ENCODE assay signal across 33 cellular contexts in the genomic region with DNA sequence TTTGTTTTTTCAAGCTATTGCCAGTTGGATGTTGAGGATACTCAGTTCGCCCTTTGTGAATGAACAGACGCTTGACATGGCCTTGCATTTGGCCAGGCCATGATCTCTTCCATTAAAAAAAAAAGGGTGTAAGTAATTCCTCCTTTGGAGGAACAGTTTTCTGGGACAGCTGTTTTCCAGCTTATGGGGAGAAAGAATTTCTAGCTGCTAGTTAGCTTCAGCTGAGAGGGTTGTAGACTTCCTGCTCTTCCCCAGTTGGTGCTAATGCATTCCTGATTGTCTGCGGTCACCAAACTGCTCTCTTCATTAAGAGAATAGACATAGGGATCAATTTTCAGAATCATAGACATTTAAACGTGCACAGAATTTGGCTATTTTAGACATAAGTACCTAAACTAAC.
DNase-seq lines count a peak whose midpoint lies in the region; ATAC-seq and TF ChIP-seq lines count a peak whose summit lies in the region.
"Had no signal": no experiment of that assay in that cellular context is flagged by ENCODE, and none has a peak within 500 bp of the region (broad histone marks: within the 10 kb centered on the region; RNA-seq: fewer than 3 reads in every experiment).

No MANE protein-coding gene starts in this region.

- peak in 2 of 4 donors; percentile 63 to 80 for ATAC-seq in heart left ventricle
- ATAC-seq in left ventricle myocardium superior: peak; percentile 67
- no peak for ATAC-seq in HG03520 (IDR thresholded peaks at IDR 0.05; ENCODE audit: unreplicated experiment)
- ATAC-seq: activated CD4-positive, alpha-beta T cell treated with anti-CD3 and anti-CD28 coated beads for 36 hours; activated CD8-positive, alpha-beta T cell treated with anti-CD3 and anti-CD28 coated beads, Interleukin-2, amount 10 ng/mL, durations not matched to agents 7 days and 5 days; HCT116; Panc1 had no signal

- H3K4me3 ChIP-seq in heart left ventricle: no peak overlapping the region
- no peak overlapping the region for H3K4me3 ChIP-seq in transverse colon
- H3K4me3 ChIP-seq: colonic mucosa, hepatocyte, stomach had no signal

- no peak overlapping the region for H3K4me3 Mint-ChIP-seq in chondrocyte (ENCODE audit: unreplicated experiment)
- H3K4me3 Mint-ChIP-seq: activated CD4-positive, alpha-beta T cell treated with anti-CD3 and anti-CD28 coated beads for 36 hours; activated CD8-positive, alpha-beta T cell treated with anti-CD3 and anti-CD28 coated beads, Interleukin-2, amount 10 ng/mL, durations not matched to agents 7 days and 5 days; activated naive CD4-positive, alpha-beta T cell treated with anti-CD3 and anti-CD28 coated beads, Interleukin-2, amount 50 U/mL, for 24 hours; CD8-positive, alpha-beta memory T cell; IgD-negative memory B cell had no signal

- H3K36me3 ChIP-seq in heart left ventricle: no peaks in the 10 kb centered on the region
- H3K36me3 ChIP-seq in transverse colon: no peaks in the 10 kb centered on the region
- H3K36me3 ChIP-seq: BE2C, colonic mucosa, stomach had no signal

- no peaks in the 10 kb centered on the region for H3K27me3 Mint-ChIP-seq in chondrocyte (ENCODE audit: low read depth)

- peak overlapping the region; percentile 45 to 84 (median 63) for H3K27ac ChIP-seq in heart left ventricle
- H3K27ac ChIP-seq in transverse colon: peak overlapping the region; percentile 3 to 53 (median 34)
- H3K27ac ChIP-seq: colonic mucosa, hepatocyte, parathyroid adenoma, VCaP had no signal

- TF ChIP-seq POLR2A in heart left ventricle (IDR thresholded peaks at IDR 0.05) (no peak), transverse colon (IDR thresholded peaks at IDR 0.05) (no peak)

- peak overlapping the region; percentile 9 for H3K27ac Mint-ChIP-seq in chondrocyte (ENCODE audit: unreplicated experiment)
- H3K27ac Mint-ChIP-seq: activated CD4-positive, alpha-beta T cell treated with anti-CD3 and anti-CD28 coated beads for 36 hours; activated CD8-positive, alpha-beta T cell treated with anti-CD3 and anti-CD28 coated beads, Interleukin-2, amount 10 ng/mL, durations not matched to agents 7 days and 5 days; activated naive CD4-positive, alpha-beta T cell treated with anti-CD3 and anti-CD28 coated beads, Interleukin-2, amount 50 U/mL, for 24 hours; activated T-helper 2 cell treated with anti-CD3 and anti-CD28 coated beads, Interferon-gamma antibody, Interleukin-2, Interleukin-4, amounts not matched to agents 10 μg/mL and 5 μg/mL and 100 μg/mL, durations not matched to agents 14 hours and 24 hours and 36 hours; CD8-positive, alpha-beta memory T cell; IgD-negative memory B cell had no signal

- no peak for TF ChIP-seq CTCF in heart left ventricle (IDR thresholded peaks at IDR 0.05)
- TF ChIP-seq CTCF in chondrocyte (IDR thresholded peaks at IDR 0.05): no peak
- no peak for TF ChIP-seq CTCF in transverse colon (IDR thresholded peaks at IDR 0.05)

- H3K27me3 ChIP-seq in heart left ventricle (no peaks in the 10 kb centered on the region), transverse colon (no peaks in the 10 kb centered on the region)
- H3K27me3 ChIP-seq: BE2C, colonic mucosa, hepatocyte, stomach had no signal

- TF ChIP-seq EP300 in transverse colon (IDR thresholded peaks at IDR 0.05; ENCODE audit: low read depth): no peak

- peak in 1 of 5 donors; percentile 10 for DNase-seq in heart left ventricle
- DNase-seq in cardiac septum (ENCODE audit: low spot score): no peak
- no peak for DNase-seq in chondrocyte (ENCODE audit: low spot score)
- DNase-seq in left ventricle myocardium superior: no peak
- no peak for DNase-seq in transverse colon
- no peak for DNase-seq in NOMO-1 treated with dmso at 0.1 percent for 144 hours (lab: John Stamatoyannopoulos, UW; ENCODE audit: unreplicated experiment)
- no peak for DNase-seq in COLO668 (lab: John Stamatoyannopoulos, UW; ENCODE audit: unreplicated experiment)
- DNase-seq: activated CD4-positive, alpha-beta T cell treated with anti-CD3 and anti-CD28 coated beads for 36 hours; activated CD8-positive, alpha-beta T cell treated with anti-CD3 and anti-CD28 coated beads, Interleukin-2, amount 10 ng/mL, durations not matched to agents 7 days and 5 days; activated T-cell treated with anti-CD3 and anti-CD28 coated beads for 4 hours; aorta; BE2C; CD8-positive, alpha-beta memory T cell; colonic mucosa; effector CD4-positive, alpha-beta T cell; mesendoderm; NCI-H1436 treated with DMSO at 0.1 percent for 48 hours; NCI-H2081 treated with DMSO at 0.1 percent for 48 hours; SHP77 treated with DMSO at 0.1 percent for 48 hours; stimulated activated CD4-positive, alpha-beta T cell treated with anti-CD3 and anti-CD28 coated beads, Interleukin-12 subunit alpha, Interleukin-12 subunit beta, amount 100 ng/mL, for 4 hours; stimulated activated CD4-positive, alpha-beta T cell treated with anti-CD3 and anti-CD28 coated beads, Interleukin-2, amount 100 ng/mL, for 48 hours; stomach; SW 1271; T-helper 9 cell had no signal

- H3K4me1 Mint-ChIP-seq in chondrocyte (ENCODE audit: low read depth): peaks cover 19% of the 10 kb centered on the region
- H3K4me1 Mint-ChIP-seq: activated CD4-positive, alpha-beta T cell treated with anti-CD3 and anti-CD28 coated beads for 36 hours; activated naive CD4-positive, alpha-beta T cell treated with anti-CD3 and anti-CD28 coated beads, Interleukin-2, amount 50 U/mL, for 24 hours; CD8-positive, alpha-beta memory T cell; IgD-negative memory B cell had no signal

- H3K9me3 ChIP-seq in heart left ventricle (no peaks in the 10 kb centered on the region), transverse colon (no peaks in the 10 kb centered on the region)
- H3K9me3 ChIP-seq: BE2C, colonic mucosa, stomach had no signal

- H3K9me3 Mint-ChIP-seq in chondrocyte (ENCODE audit: low read depth): peaks cover 4% of the 10 kb centered on the region
- H3K9me3 Mint-ChIP-seq: activated naive CD4-positive, alpha-beta T cell treated with anti-CD3 and anti-CD28 coated beads, Interleukin-2, amount 50 U/mL, for 24 hours; activated T-helper 2 cell treated with anti-CD3 and anti-CD28 coated beads, Interferon-gamma antibody, Interleukin-2, Interleukin-4, amounts not matched to agents 10 μg/mL and 5 μg/mL and 100 μg/mL, durations not matched to agents 14 hours and 24 hours and 36 hours; CD8-positive, alpha-beta memory T cell; IgD-negative memory B cell had no signal

- intact Hi-C loops in heart left ventricle (cut with DNase I) (no loop called here), cardiac septum (cut with DNase I) (no loop called here), left ventricle myocardium superior (cut with micrococcal nuclease) (no loop called here), transverse colon (cut with DNase I; ENCODE audit: low total_unique reads) (no loop called here)

- peaks cover 0 to 22% (median 0%) of the 10 kb centered on the region in 12 donors for H3K4me1 ChIP-seq in heart left ventricle
- H3K4me1 ChIP-seq in transverse colon: no peaks in the 10 kb centered on the region
- H3K4me1 ChIP-seq: BE2C, colonic mucosa, parathyroid adenoma, stomach had no signal

- in situ Hi-C loops in transverse colon (cut with MboI; ENCODE audit: low pct_ligation_motif_present in 1 of 4, low pct_unique_long_range_greater_than_20kb in 1 of 4, low sequenced_read_pairs in 3 of 4): no loop called here

- H3K36me3 Mint-ChIP-seq in chondrocyte (ENCODE audit: low read depth): no peaks in the 10 kb centered on the region
- H3K36me3 Mint-ChIP-seq: activated naive CD4-positive, alpha-beta T cell treated with anti-CD3 and anti-CD28 coated beads, Interleukin-2, amount 50 U/mL, for 24 hours; CD8-positive, alpha-beta memory T cell; IgD-negative memory B cell had no signal

- 65 to 75% (median 70%) methylated on average over 4 of the region's 4 CpGs for WGBS in heart left ventricle, 4 donors
- WGBS in transverse colon (ENCODE audit: low coverage in 1 of 2), 2 donors: 74% methylated on average over 4 of the region's 4 CpGs; no CpG with 5 or more reads in 1 of the 2 donors
